In the genomic region with DNA sequence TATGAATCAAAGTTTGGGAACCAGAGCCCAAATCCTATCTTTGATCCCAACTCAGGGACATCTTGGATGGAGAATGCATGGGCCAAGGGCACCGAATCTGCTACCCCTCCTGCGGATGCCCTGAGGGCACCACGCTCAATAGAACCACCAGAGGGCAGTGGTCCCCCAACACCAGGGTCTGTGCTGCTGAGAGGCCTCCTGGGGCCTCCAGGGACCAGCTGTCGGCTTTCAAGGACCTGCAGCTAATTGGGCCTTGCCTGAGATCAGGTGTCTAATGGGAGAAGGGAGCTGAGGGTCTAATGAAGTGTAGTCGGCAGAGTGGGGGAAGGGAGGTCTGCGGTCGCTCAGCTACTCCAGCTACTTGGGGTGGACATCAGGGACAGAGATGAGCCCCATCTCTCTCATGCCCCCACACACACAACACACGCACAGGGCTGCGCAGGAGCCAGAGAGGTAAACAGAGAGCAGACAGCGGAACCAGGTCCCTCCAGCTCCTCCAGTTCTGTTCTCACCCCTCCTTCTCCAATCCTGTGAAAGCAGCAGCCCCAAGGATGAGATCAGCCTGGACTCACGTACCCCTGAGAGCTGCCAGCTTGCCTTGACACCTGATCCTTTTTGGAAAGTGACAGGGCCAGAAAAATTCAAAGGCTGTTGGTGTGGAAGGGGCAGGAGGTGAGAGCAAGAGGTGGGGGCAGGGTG, we compare ENCODE assay signal across 8 cellular contexts. TPM values are rescaled to one million over a fixed set of nuclear protein-coding genes. Genes with fewer than 3 reads are reported as not detected.
A peak's percentile ranks its signal among the peaks of the same experiment; 100 is the strongest.
DNase-seq lines count a peak whose midpoint lies in the region; ATAC-seq and TF ChIP-seq lines count a peak whose summit lies in the region.

No MANE protein-coding gene starts in this region.

- WGBS in upper lobe of left lung, 2 donors = 53 to 70% methylated on average over 7 to 11 of the region's 11 CpGs

- peaks cover 0 to 57% (median 19%) of the 10 kb centered on the region in 4 donors for H3K36me3 ChIP-seq in upper lobe of left lung

- intact Hi-C loops in head of caudate nucleus (cut with DNase I) = loop anchor here (5.0 kb wide), 1 partner anchor 56 kb away; no protein-coding TSS in a partner anchor

- no peaks in the 10 kb centered on the region for H3K27me3 ChIP-seq in upper lobe of left lung

- no peak for TF ChIP-seq POLR2A in upper lobe of left lung (IDR thresholded peaks at IDR 0.05)

- TF ChIP-seq EP300 in upper lobe of left lung (IDR thresholded peaks at IDR 0.05) = no peak

- H3K4me1 ChIP-seq in upper lobe of left lung = peaks cover 27 to 42% (median 30%) of the 10 kb centered on the region in 4 donors

- H3K27ac ChIP-seq in upper lobe of left lung = peak overlapping the region; percentile 7 to 36 (median 24)

- ATAC-seq in GM19468 (IDR thresholded peaks at IDR 0.05; ENCODE audit: extremely low read depth, unreplicated experiment) (peak; percentile 43), upper lobe of left lung (ENCODE audit: low FRiP score in 2 of 2) (peak; percentile 65 to 81)

- no peaks in the 10 kb centered on the region for H3K9me3 ChIP-seq in upper lobe of left lung

- DNase-seq in C1 segment of cervical spinal cord (lab: John Stamatoyannopoulos, UW) (peak in 10 of 14 donors; percentile 16 to 76 (median 56)), NAMALWA (ENCODE audit: low spot score) (peak; percentile 90), SK-N-DZ (ENCODE audit: low spot score) (peak; percentile 92), head of caudate nucleus (peak; percentile 42 to 93 (median 80)), pons (ENCODE audit: low spot score) (peak; percentile 82), upper lobe of left lung (peak in 1 of 2 donors; percentile 70)
- DNase-seq in activated naive CD4-positive, alpha-beta T cell treated with anti-CD3 and anti-CD28 coated beads, Interleukin-2, amount 50 U/mL, for 16 hours = peak; percentile 79

- H3K4me3 ChIP-seq in upper lobe of left lung = no peak overlapping the region

- TF ChIP-seq CTCF in upper lobe of left lung (IDR thresholded peaks at IDR 0.05) = peak; percentile 58 to 85 (median 80)

RNA-seq across cellular contexts. Expression of gene PPP1R15B, which starts 34.9 kb away (rescaled TPM):
- 38.7 and 40.1 TPM in 2 replicates for polyA plus RNA-seq in SK-N-DZ (2014; cell fraction: cytosol; rRNA removed)
- polyA plus RNA-seq in SK-N-DZ (2014; cell fraction: nucleus; rRNA removed) = 12.8 and 17.6 TPM in 2 replicates
- total RNA-seq in upper lobe of left lung = 10 to 100 TPM; 30.4 to 67.8 (median 44.2) TPM

RNA-seq across cellular contexts. Expression of gene PIK3C2B, which starts 48.0 kb away (rescaled TPM):
- 6.3 and 8.5 TPM in 2 replicates for polyA plus RNA-seq in SK-N-DZ (2014; cell fraction: cytosol; rRNA removed)
- polyA plus RNA-seq in SK-N-DZ (2014; cell fraction: nucleus; rRNA removed) = 4.8 and 12.2 TPM in 2 replicates
- 10 to 100 TPM; 14.1 to 84.9 (median 39.9) TPM for total RNA-seq in upper lobe of left lung
